Comparison of ENCODE assay signal across 17 cellular contexts in the genomic region with DNA sequence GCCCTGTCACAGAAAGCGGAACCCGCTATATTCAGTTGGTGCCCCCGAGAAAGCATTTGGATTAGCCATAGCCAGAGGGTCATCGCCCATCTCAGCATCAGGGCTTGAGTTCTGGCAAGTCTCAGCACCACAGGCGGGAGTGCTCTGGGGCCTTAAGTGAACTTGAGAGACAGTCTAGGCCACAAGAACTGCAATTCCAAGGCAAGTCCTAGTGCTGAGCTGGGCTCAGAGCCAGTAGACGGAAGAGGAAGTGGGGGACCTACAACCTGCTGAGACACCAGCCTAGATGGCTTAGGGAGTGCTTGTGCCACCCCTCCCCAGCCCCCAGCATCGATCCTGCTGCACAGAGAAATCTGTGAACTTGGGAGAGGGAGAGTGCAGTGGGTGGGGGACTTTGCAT.
"Had no signal": no experiment of that assay in that cellular context is flagged by ENCODE, and none has a peak within 500 bp of the region (broad histone marks: within the 10 kb centered on the region; RNA-seq: fewer than 3 reads in every experiment).

No MANE protein-coding gene starts in this region.

- H3K27ac Mint-ChIP-seq: activated B cell treated with CpG ODN at 0.5 μM for 24 hours; activated CD8-positive, alpha-beta T cell treated with anti-CD3 and anti-CD28 coated beads, Interleukin-2, amount 10 ng/mL, durations not matched to agents 7 days and 5 days; activated naive CD4-positive, alpha-beta T cell treated with anti-CD3 and anti-CD28 coated beads, Interleukin-2, amount 50 U/mL, for 72 hours; naive thymus-derived CD4-positive, alpha-beta T cell; stimulated activated effector memory CD8-positive, alpha-beta T cell treated with anti-CD3 and anti-CD28 coated beads, Interleukin-12 subunit alpha, Interleukin-12 subunit beta, amount 100 ng/mL, for 72 hours had no signal

- H3K9me3 ChIP-seq: colonic mucosa, mucosa of descending colon, neutrophil, thyroid gland had no signal

- ATAC-seq: activated CD8-positive, alpha-beta T cell treated with anti-CD3 and anti-CD28 coated beads, Interleukin-2, amount 10 ng/mL, durations not matched to agents 7 days and 5 days; activated naive CD4-positive, alpha-beta T cell treated with anti-CD3 and anti-CD28 coated beads, Interleukin-2, amount 50 U/mL, for 72 hours; esophagus mucosa; mucosa of descending colon; naive thymus-derived CD4-positive, alpha-beta T cell; stimulated activated effector memory CD8-positive, alpha-beta T cell treated with anti-CD3 and anti-CD28 coated beads, Interleukin-12 subunit alpha, Interleukin-12 subunit beta, amount 100 ng/mL, for 72 hours had no signal

- H3K27me3 ChIP-seq: colonic mucosa, thyroid gland had no signal

- H3K4me1 Mint-ChIP-seq: activated B cell treated with CpG ODN at 0.5 μM for 24 hours; stimulated activated effector memory CD8-positive, alpha-beta T cell treated with anti-CD3 and anti-CD28 coated beads, Interleukin-12 subunit alpha, Interleukin-12 subunit beta, amount 100 ng/mL, for 72 hours had no signal

- DNase-seq: activated B cell treated with CpG ODN at 0.5 μM for 24 hours; activated CD4-positive, alpha-beta T cell treated with anti-CD3 and anti-CD28 coated beads for 48 hours; activated CD8-positive, alpha-beta memory T cell treated with anti-CD3 and anti-CD28 coated beads, Interleukin-2, amount 50 U/mL, for 4 hours; activated CD8-positive, alpha-beta T cell treated with anti-CD3 and anti-CD28 coated beads, Interleukin-2, amount 10 ng/mL, durations not matched to agents 7 days and 5 days; activated effector memory CD4-positive, alpha-beta T cell treated with anti-CD3 and anti-CD28 coated beads, Interleukin-2, amount 50 U/mL, for 16 hours; activated T-cell treated with anti-CD3 and anti-CD28 coated beads, Interleukin-2, amount 50 U/mL, for 48 hours; caudate nucleus; colonic mucosa; naive thymus-derived CD4-positive, alpha-beta T cell; thyroid gland had no signal

- H3K4me3 Mint-ChIP-seq: activated B cell treated with CpG ODN at 0.5 μM for 24 hours; activated CD8-positive, alpha-beta T cell treated with anti-CD3 and anti-CD28 coated beads, Interleukin-2, amount 10 ng/mL, durations not matched to agents 7 days and 5 days; naive thymus-derived CD4-positive, alpha-beta T cell; stimulated activated effector memory CD8-positive, alpha-beta T cell treated with anti-CD3 and anti-CD28 coated beads, Interleukin-12 subunit alpha, Interleukin-12 subunit beta, amount 100 ng/mL, for 72 hours had no signal

- H3K27ac ChIP-seq: colonic mucosa, neutrophil, parathyroid adenoma, thyroid gland had no signal

- H3K4me3 ChIP-seq: colonic mucosa, lung, mucosa of descending colon, thyroid gland had no signal

- H3K4me1 ChIP-seq: colonic mucosa, parathyroid adenoma had no signal

- H3K27me3 Mint-ChIP-seq: activated B cell treated with CpG ODN at 0.5 μM for 24 hours had no signal

- H3K36me3 ChIP-seq: colonic mucosa, neutrophil, thyroid gland had no signal
